Comparison of ENCODE assay signal across 1 cellular context in genomic region chr19:5289060-5289990, GRCh38.
TF ChIP-seq lines count a peak whose summit lies in the region.

No MANE protein-coding gene starts in this region.

TF ChIP-seq in GM12878, 131 proteins besides CTCF, POLR2A, EP300 and RAD21:
- TF ChIP-seq, protein P1, sequence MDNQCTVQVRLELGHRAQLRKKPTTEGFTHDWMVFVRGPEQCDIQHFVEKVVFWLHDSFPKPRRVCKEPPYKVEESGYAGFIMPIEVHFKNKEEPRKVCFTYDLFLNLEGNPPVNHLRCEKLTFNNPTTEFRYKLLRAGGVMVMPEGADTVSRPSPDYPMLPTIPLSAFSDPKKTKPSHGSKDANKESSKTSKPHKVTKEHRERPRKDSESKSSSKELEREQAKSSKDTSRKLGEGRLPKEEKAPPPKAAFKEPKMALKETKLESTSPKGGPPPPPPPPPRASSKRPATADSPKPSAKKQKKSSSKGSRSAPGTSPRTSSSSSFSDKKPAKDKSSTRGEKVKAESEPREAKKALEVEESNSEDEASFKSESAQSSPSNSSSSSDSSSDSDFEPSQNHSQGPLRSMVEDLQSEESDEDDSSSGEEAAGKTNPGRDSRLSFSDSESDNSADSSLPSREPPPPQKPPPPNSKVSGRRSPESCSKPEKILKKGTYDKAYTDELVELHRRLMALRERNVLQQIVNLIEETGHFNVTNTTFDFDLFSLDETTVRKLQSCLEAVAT (IDR thresholded peaks at IDR 0.05): peak; percentile 28; the same call in 1 of the 2 replicates
- TF ChIP-seq MXI1 (IDR thresholded peaks at IDR 0.05; ENCODE audit: low read depth, low read length): no peak
